In the genomic region with DNA sequence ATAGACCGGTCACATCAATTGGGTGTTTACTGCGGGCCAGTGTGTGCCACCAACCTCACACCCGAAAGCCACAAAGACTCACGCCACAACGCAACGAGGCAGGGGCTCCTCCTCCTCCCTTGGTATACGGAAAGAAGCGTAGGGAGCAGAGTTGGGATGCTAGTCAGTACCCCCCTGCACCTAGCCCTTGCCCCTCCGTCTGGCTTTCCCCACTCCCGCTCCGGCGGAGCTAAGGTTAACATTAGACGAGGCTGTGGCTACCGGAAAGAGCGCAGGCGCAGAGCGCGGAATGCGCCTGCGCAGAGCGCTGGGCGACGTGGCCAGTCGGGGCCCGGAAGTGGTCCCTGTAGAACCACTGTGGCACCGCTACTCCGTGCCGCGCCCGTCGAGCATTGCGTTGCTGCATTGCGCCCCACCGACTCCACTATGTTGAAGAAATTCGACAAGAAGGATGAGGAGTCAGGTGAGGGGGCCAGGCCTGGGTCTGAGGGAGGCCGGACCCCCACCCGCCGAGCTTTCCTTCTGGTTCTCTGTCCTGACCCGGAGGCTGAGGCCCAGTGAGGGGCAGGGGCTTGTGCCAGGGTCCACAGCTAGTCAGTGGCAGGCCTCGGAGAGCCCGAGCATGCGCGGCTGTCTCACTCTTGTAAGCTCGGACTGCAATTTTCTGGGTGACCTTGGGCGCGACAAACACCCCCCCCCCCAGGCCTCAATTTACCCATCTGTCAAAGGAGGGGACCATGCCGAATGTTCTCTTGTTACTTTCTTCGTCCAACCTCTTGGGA, we compare ENCODE assay signal across 8 cellular contexts. TPM values are rescaled to one million over a fixed set of nuclear protein-coding genes. Genes with fewer than 3 reads are reported as not detected.
DNase-seq lines count a peak whose midpoint lies in the region; ATAC-seq, FAIRE-seq and TF ChIP-seq lines count a peak whose summit lies in the region.

A gene with protein sequence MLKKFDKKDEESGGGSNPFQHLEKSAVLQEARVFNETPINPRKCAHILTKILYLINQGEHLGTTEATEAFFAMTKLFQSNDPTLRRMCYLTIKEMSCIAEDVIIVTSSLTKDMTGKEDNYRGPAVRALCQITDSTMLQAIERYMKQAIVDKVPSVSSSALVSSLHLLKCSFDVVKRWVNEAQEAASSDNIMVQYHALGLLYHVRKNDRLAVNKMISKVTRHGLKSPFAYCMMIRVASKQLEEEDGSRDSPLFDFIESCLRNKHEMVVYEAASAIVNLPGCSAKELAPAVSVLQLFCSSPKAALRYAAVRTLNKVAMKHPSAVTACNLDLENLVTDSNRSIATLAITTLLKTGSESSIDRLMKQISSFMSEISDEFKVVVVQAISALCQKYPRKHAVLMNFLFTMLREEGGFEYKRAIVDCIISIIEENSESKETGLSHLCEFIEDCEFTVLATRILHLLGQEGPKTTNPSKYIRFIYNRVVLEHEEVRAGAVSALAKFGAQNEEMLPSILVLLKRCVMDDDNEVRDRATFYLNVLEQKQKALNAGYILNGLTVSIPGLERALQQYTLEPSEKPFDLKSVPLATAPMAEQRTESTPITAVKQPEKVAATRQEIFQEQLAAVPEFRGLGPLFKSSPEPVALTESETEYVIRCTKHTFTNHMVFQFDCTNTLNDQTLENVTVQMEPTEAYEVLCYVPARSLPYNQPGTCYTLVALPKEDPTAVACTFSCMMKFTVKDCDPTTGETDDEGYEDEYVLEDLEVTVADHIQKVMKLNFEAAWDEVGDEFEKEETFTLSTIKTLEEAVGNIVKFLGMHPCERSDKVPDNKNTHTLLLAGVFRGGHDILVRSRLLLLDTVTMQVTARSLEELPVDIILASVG (plus strand): TSS at position 323 of the 782 bp plus-strand sequence. CDS start 104 bp downstream, at position 427.

- no peaks in the 10 kb centered on the region for H3K9me1 ChIP-seq in endothelial cell of umbilical vein (replicated peaks; ENCODE audit: control insufficient read depth, extremely low read depth, insufficient read depth, low read length)

- H3K27ac ChIP-seq in endothelial cell of umbilical vein (ENCODE audit: insufficient read depth, low read depth, low read length): peak within 1 kb of the TSS; percentile 67

- BruUV-seq in endothelial cell of umbilical vein (replicated peaks; lab: Mats Ljungman, UMichigan): TSS peak; percentile 64

- H3K79me2 ChIP-seq in endothelial cell of umbilical vein (ENCODE audit: control insufficient read depth, insufficient read depth, low read length): peaks cover 34% of the 10 kb centered on the region

- H3K4me2 ChIP-seq in endothelial cell of umbilical vein (ENCODE audit: insufficient read depth, low read length): peak within 1 kb of the TSS; percentile 85

- no peak for TF ChIP-seq CTCF in endothelial cell of umbilical vein (IDR thresholded peaks at IDR 0.05; ENCODE audit: extremely low read depth in 1 of 2, insufficient read depth in 1 of 2, low read depth in 1 of 2, low read length in 2 of 2)

- TF ChIP-seq EP300 in Ishikawa (IDR thresholded peaks at IDR 0.05; ENCODE audit: borderline replicate concordance): no peak

- peaks cover 9 to 22% of the 10 kb centered on the region in 2 experiments for H3K36me3 ChIP-seq in endothelial cell of umbilical vein (ENCODE audit: control insufficient read depth in 2 of 2, extremely low read depth in 1 of 2, insufficient read depth in 2 of 2, low read length in 2 of 2)

- ATAC-seq in GM21529 (IDR thresholded peaks at IDR 0.05; ENCODE audit: unreplicated experiment): peak; percentile 78

- peaks cover 17% of the 10 kb centered on the region for H3K4me1 ChIP-seq in endothelial cell of umbilical vein (ENCODE audit: control insufficient read depth, extremely low read depth, insufficient read depth, low read length)

- CTCF ChIA-PET in endothelial cell of umbilical vein (lab: Charles Lee): interaction anchor here (0.6 to 6.2 kb wide), 6 partner anchors 25 to 279 kb away, joined by 3 to 111 read pairs (median 6); no protein-coding TSS in a partner anchor

- POLR2A ChIA-PET in endothelial cell of umbilical vein (lab: Charles Lee): interaction anchor here (0.5 to 1.7 kb wide), 6 partner anchors 32 to 866 kb away, joined by 3 to 5 read pairs (median 4); a partner anchor contains a TSS

- peak within 1 kb of the TSS; percentile 30 for H2AFZ ChIP-seq in endothelial cell of umbilical vein (ENCODE audit: low read depth, low read length)

- no peak for TF ChIP-seq RAD21 in Ishikawa (IDR thresholded peaks at IDR 0.05; ENCODE audit: low read depth)

- H4K20me1 ChIP-seq in endothelial cell of umbilical vein (replicated peaks; ENCODE audit: control insufficient read depth, extremely low read depth, insufficient read depth, low read length): no peaks in the 10 kb centered on the region

- peak; percentile 70 for FAIRE-seq in endothelial cell of umbilical vein (lab: Jason Lieb, UNC)

- peak within 1 kb of the TSS; percentile 57 to 84 (median 83) for H3K4me3 ChIP-seq in endothelial cell of umbilical vein (replicated peaks in 1 of 3; ENCODE audit: insufficient read depth in 1 of 3, low read depth in 1 of 3, low read length in 3 of 3)

- TF ChIP-seq POLR2A in endothelial cell of umbilical vein (IDR thresholded peaks at IDR 0.05; ENCODE audit: low read depth, low read length): peak; percentile 98

- H3K9ac ChIP-seq in endothelial cell of umbilical vein (replicated peaks; ENCODE audit: extremely low read depth, insufficient read depth, low read length): peak within 1 kb of the TSS; percentile 87

- dilution Hi-C loops in endothelial cell of umbilical vein (cut with MboI; ENCODE audit: extremely low pct_ligation_motif_present, low sequenced_read_pairs): no loop called here

- no peaks in the 10 kb centered on the region for H3K9me3 ChIP-seq in endothelial cell of umbilical vein (replicated peaks; ENCODE audit: control insufficient read depth, insufficient read depth, low read length)

- peak; percentile 98 for DNase-seq in DMS 273 (lab: John Stamatoyannopoulos, UW; ENCODE audit: unreplicated experiment)
- DNase-seq in OCI-M1 (lab: John Stamatoyannopoulos, UW): peak; percentile 96
- DNase-seq in activated T-cell treated with anti-CD3 and anti-CD28 coated beads for 1 hour (ENCODE audit: low read depth): peak; percentile 82
- DNase-seq in endothelial cell of umbilical vein (ENCODE audit: low read depth, low spot score): peak; percentile 94
- peak; percentile 85 for DNase-seq in middle frontal gyrus (ENCODE audit: extremely low spot score, low spot score)
- DNase-seq in stimulated activated CD8-positive, alpha-beta memory T cell treated with anti-CD3 and anti-CD28 coated beads, Interleukin-2, amount 100 ng/mL, for 1 hour (ENCODE audit: low read depth in 2 of 2): peak; percentile 75 to 77

- intact Hi-C loops in endothelial cell of umbilical vein (cut with micrococcal nuclease): loop anchor here (1.0 to 5.0 kb wide), 4 partner anchors 37 to 632 kb away; a partner anchor contains a TSS

- H3K27me3 ChIP-seq in endothelial cell of umbilical vein (ENCODE audit: control insufficient read depth in 2 of 2, insufficient read depth in 2 of 2, low read length in 2 of 2): no peaks in the 10 kb centered on the region

TF ChIP-seq in Ishikawa, 13 proteins besides CTCF, POLR2A, EP300 and RAD21 (continues in another document):
- no peak for TF ChIP-seq TCF12 (IDR thresholded peaks at IDR 0.05; ENCODE audit: low read depth)

TF ChIP-seq in endothelial cell of umbilical vein, 7 proteins besides CTCF, POLR2A, EP300 and RAD21:
- TF ChIP-seq POLR2AphosphoS5 (IDR thresholded peaks at IDR 0.05; ENCODE audit: insufficient read depth, low read depth, low read length) (peak; percentile 97), FOS (IDR thresholded peaks at IDR 0.05; ENCODE audit: borderline replicate concordance, insufficient read depth, low read length) (no peak)

RNA-seq across cellular contexts. Expression of the gene that starts here (rescaled TPM):
- total RNA-seq in endothelial cell of umbilical vein: 202 and 203 TPM in 2 replicates
- 112 and 113 TPM in 2 replicates for polyA plus RNA-seq in endothelial cell of umbilical vein
- 114 and 134 TPM in 2 replicates for polyA plus RNA-seq in endothelial cell of umbilical vein (2011; cell fraction: cytosol; rRNA removed)
- polyA plus RNA-seq in endothelial cell of umbilical vein (2011; cell fraction: nucleus; rRNA removed): 170 and 176 TPM in 2 replicates
- polyA plus RNA-seq in endothelial cell of umbilical vein (2012): 166 and 187 TPM in 2 replicates
- 280 and 310 TPM in 2 replicates for polyA minus RNA-seq in endothelial cell of umbilical vein
- 97.3 TPM for polyA minus RNA-seq in endothelial cell of umbilical vein (2011; cell fraction: cytosol; rRNA and poly(A)+ RNA removed)
- polyA minus RNA-seq in endothelial cell of umbilical vein (2011; cell fraction: nucleus; rRNA and poly(A)+ RNA removed): 127 and 133 TPM in 2 replicates

Comparison
In these comparisons a context has a peak if more than half of its experiments do, and no peak if none do; other contexts are left out.
1. Peak in every context shown above with its lines: DNase-seq, ATAC-seq, H3K4me3 ChIP-seq and H3K27ac ChIP-seq.